Comparison of ENCODE assay signal across 8 cellular contexts in genomic region chr1:24018611-24019580, GRCh38. TPM values are rescaled to one million over a fixed set of nuclear protein-coding genes. Genes with fewer than 3 reads are reported as not detected.
DNase-seq lines count a peak whose midpoint lies in the region; ATAC-seq and TF ChIP-seq lines count a peak whose summit lies in the region.

No MANE protein-coding gene starts in this region.

- intact Hi-C loops in tibial artery (cut with DNase I; ENCODE audit: low total_unique reads): no loop called here

- WGBS in ectodermal cell, 2 experiments: 80 to 84% methylated on average over 20 of the region's 20 CpGs
- 47 to 69% methylated on average over 20 of the region's 20 CpGs for WGBS in lung, 2 donors

- DNase-seq in COLO668 (lab: John Stamatoyannopoulos, UW; ENCODE audit: unreplicated experiment): peak; percentile 72
- peak; percentile 22 to 91 for DNase-seq in NCI-H446 (lab: John Stamatoyannopoulos, UW)
- peak; percentile 96 for DNase-seq in lung (ENCODE audit: low spot score)
- peak; percentile 99 for DNase-seq in tibial artery
- no peak for DNase-seq in NCI-H187 treated with DMSO at 0.1 percent for 48 hours (lab: John Stamatoyannopoulos, UW)
- no peak for DNase-seq in NCI-H82 treated with DMSO at 0.1 percent for 48 hours (lab: John Stamatoyannopoulos, UW; ENCODE audit: unreplicated experiment)

- TF ChIP-seq CTCF in lung (IDR thresholded peaks at IDR 0.05; ENCODE audit: control extremely low read depth, extremely low read depth) (no peak), tibial artery (IDR thresholded peaks at IDR 0.05) (no peak)

- H3K27me3 ChIP-seq in ectodermal cell (ENCODE audit: control insufficient read depth, insufficient read depth, low read length, poor library complexity, severe bottlenecking) (no peaks in the 10 kb centered on the region), lung (ENCODE audit: control insufficient read depth, insufficient read depth) (no peaks in the 10 kb centered on the region), tibial artery (no peaks in the 10 kb centered on the region)

- H3K9me3 ChIP-seq in ectodermal cell (ENCODE audit: control insufficient read depth, low read length) (no peaks in the 10 kb centered on the region), lung (ENCODE audit: control insufficient read depth in 2 of 2, insufficient read depth in 1 of 2, low read length in 1 of 2) (no peaks in the 10 kb centered on the region), tibial artery (no peaks in the 10 kb centered on the region)

- peak; percentile 88 for ATAC-seq in lung (ENCODE audit: insufficient read depth, low FRiP score)
- ATAC-seq in HG03521 (IDR thresholded peaks at IDR 0.05; ENCODE audit: unreplicated experiment): no peak

- H3K36me3 ChIP-seq in ectodermal cell (ENCODE audit: control insufficient read depth, insufficient read depth, low read length) (no peaks in the 10 kb centered on the region), lung (ENCODE audit: control insufficient read depth in 2 of 2, insufficient read depth in 2 of 2, low read length in 2 of 2) (no peaks in the 10 kb centered on the region), tibial artery (no peaks in the 10 kb centered on the region)

- H3K27ac ChIP-seq in ectodermal cell (ENCODE audit: insufficient read depth, low read depth, low read length, poor library complexity, severe bottlenecking) (peak overlapping the region; percentile 73), lung (ENCODE audit: low read depth in 1 of 2, low read length in 1 of 2) (peak overlapping the region; percentile 94 to 98), tibial artery (peak overlapping the region; percentile 86)

- H3K4me1 ChIP-seq in ectodermal cell (ENCODE audit: control insufficient read depth, insufficient read depth, low read length) (peaks cover 13% of the 10 kb centered on the region), lung (ENCODE audit: control insufficient read depth in 2 of 2, insufficient read depth in 2 of 2, low read length in 2 of 2) (peaks cover 8 to 20% of the 10 kb centered on the region in 2 donors), tibial artery (peaks cover 0 to 85% (median 76%) of the 10 kb centered on the region in 4 donors)

- H3K4me3 ChIP-seq in ectodermal cell (ENCODE audit: insufficient read depth, low read depth, low read length): no peak overlapping the region
- H3K4me3 ChIP-seq in lung: no peak overlapping the region
- peak overlapping the region; percentile 17 to 30 for H3K4me3 ChIP-seq in tibial artery

RNA-seq across cellular contexts. Expression of gene SRSF10, which starts 38.8 kb away (rescaled TPM):
- polyA plus RNA-seq in ectodermal cell (2013, experiment 1 of 4): 202 TPM
- 214 TPM for polyA plus RNA-seq in ectodermal cell (2013, experiment 2 of 4)
- 160 TPM for polyA plus RNA-seq in ectodermal cell (2013, experiment 3 of 4)
- polyA plus RNA-seq in ectodermal cell (2013, experiment 4 of 4): 166 TPM
- total RNA-seq in lung: 100 to 1,000 TPM in 1 of 2 donors, 10 to 100 TPM in 1; 82.6 to 251 TPM
- 10 to 100 TPM; 55.1 to 74.2 TPM for polyA plus RNA-seq in lung

RNA-seq across cellular contexts. Expression of gene PNRC2, which starts 59.3 kb away (rescaled TPM):
- polyA plus RNA-seq in ectodermal cell (2013, experiment 1 of 4): 198 TPM
- 201 TPM for polyA plus RNA-seq in ectodermal cell (2013, experiment 2 of 4)
- polyA plus RNA-seq in ectodermal cell (2013, experiment 3 of 4): 189 TPM
- 178 TPM for polyA plus RNA-seq in ectodermal cell (2013, experiment 4 of 4)
- total RNA-seq in lung: 100 to 1,000 TPM in 1 of 2 donors, 10 to 100 TPM in 1; 86.2 to 159 TPM
- polyA plus RNA-seq in lung: 10 to 100 TPM; 70.7 to 93.6 TPM

Comparison
In these comparisons a context has a peak if more than half of its experiments do, and no peak if none do; other contexts are left out.
1. DNase-seq: peak in COLO668 (single experiment), NCI-H446 (2 of 2), lung (single experiment) and tibial artery (2 of 2); none in NCI-H187 treated with DMSO at 0.1 percent for 48 hours (single experiment) and NCI-H82 treated with DMSO at 0.1 percent for 48 hours (single experiment).
2. H3K4me3 ChIP-seq: peak in tibial artery (2 of 2); none in ectodermal cell (single experiment) and lung (single experiment).
3. Peak in every context shown above with its lines, with median percentiles within 50 percentile points of each other: H3K27ac ChIP-seq.